Comparison of ENCODE assay signal across 12 cellular contexts in genomic region chr1:203402609-203403337, GRCh38. TPM values are rescaled to one million over a fixed set of nuclear protein-coding genes. Genes with fewer than 3 reads are reported as not detected.
DNase-seq lines count a peak whose midpoint lies in the region; ATAC-seq lines count a peak whose summit lies in the region.
"Had no signal": no experiment of that assay in that cellular context is flagged by ENCODE, and none has a peak within 500 bp of the region (broad histone marks: within the 10 kb centered on the region; RNA-seq: fewer than 3 reads in every experiment).

No MANE protein-coding gene starts in this region.

- no peaks in the 10 kb centered on the region for H3K9me3 ChIP-seq in naive thymus-derived CD4-positive, alpha-beta T cell (ENCODE audit: control insufficient read depth in 2 of 3, low read length in 3 of 3)
- H3K9me3 ChIP-seq: BE2C had no signal

- H3K79me2 ChIP-seq in ACC112 (ENCODE audit: control insufficient read depth, insufficient read depth, low read length, unreplicated experiment): no peaks in the 10 kb centered on the region

- no peak overlapping the region for H3K4me3 Mint-ChIP-seq in naive thymus-derived CD4-positive, alpha-beta T cell
- H3K4me3 Mint-ChIP-seq: activated T-cell treated with anti-CD3 and anti-CD28 coated beads, Interleukin-2, amount 50 U/mL, for 4 hours; naive B cell had no signal

- H3K9me3 Mint-ChIP-seq in naive thymus-derived CD4-positive, alpha-beta T cell: no peaks in the 10 kb centered on the region
- H3K9me3 Mint-ChIP-seq: activated T-cell treated with anti-CD3 and anti-CD28 coated beads, Interleukin-2, amount 50 U/mL, for 4 hours had no signal

- POLR2A ChIA-PET in naive thymus-derived CD4-positive, alpha-beta T cell (lab: Charles Lee): no interaction called here

- H3K4me1 ChIP-seq in ACC112 (ENCODE audit: control insufficient read depth, insufficient read depth, low read length, unreplicated experiment): peaks cover 20% of the 10 kb centered on the region
- no peaks in the 10 kb centered on the region for H3K4me1 ChIP-seq in naive thymus-derived CD4-positive, alpha-beta T cell (ENCODE audit: control insufficient read depth in 2 of 2, insufficient read depth in 2 of 2, low read length in 2 of 2)

- no peak overlapping the region for H3K27ac Mint-ChIP-seq in naive thymus-derived CD4-positive, alpha-beta T cell

- H3K27ac ChIP-seq in ACC112 (ENCODE audit: low read depth, low read length) (peak overlapping the region; percentile 66), epithelial cell of prostate (peak overlapping the region; percentile 23)
- H3K27ac ChIP-seq in naive thymus-derived CD4-positive, alpha-beta T cell (ENCODE audit: low read depth, low read length): no peak overlapping the region

- peaks cover 26 to 44% (median 31%) of the 10 kb centered on the region in 5 donors for H3K27me3 Mint-ChIP-seq in naive thymus-derived CD4-positive, alpha-beta T cell

- ATAC-seq in naive thymus-derived CD4-positive, alpha-beta T cell: peak; percentile 55
- ATAC-seq in activated CD4-positive, CD25-positive, alpha-beta regulatory T cell treated with anti-CD3 and anti-CD28 coated beads, Interleukin-2, amount 50 U/mL, for 24 hours: no peak
- ATAC-seq: activated T-cell treated with anti-CD3 and anti-CD28 coated beads, Interleukin-2, amount 50 U/mL, for 4 hours had no signal

- CTCF ChIA-PET in naive thymus-derived CD4-positive, alpha-beta T cell (lab: Charles Lee): no interaction called here

- H3K27me3 ChIP-seq in ACC112 (ENCODE audit: insufficient read depth, low read length): peaks cover 8% of the 10 kb centered on the region; the same call in 1 of the 2 replicates
- H3K27me3 ChIP-seq in naive thymus-derived CD4-positive, alpha-beta T cell (ENCODE audit: control insufficient read depth in 2 of 2, insufficient read depth in 2 of 2, low read length in 2 of 2): no peaks in the 10 kb centered on the region
- H3K27me3 ChIP-seq: BE2C had no signal

- H3K4me3 ChIP-seq in ACC112 (ENCODE audit: low read depth, low read length): peak overlapping the region; percentile 24; the same call in 1 of the 2 replicates
- no peak overlapping the region for H3K4me3 ChIP-seq in naive thymus-derived CD4-positive, alpha-beta T cell (ENCODE audit: low read length)

- H3K36me3 ChIP-seq in ACC112 (ENCODE audit: insufficient read depth, low read length): no peaks in the 10 kb centered on the region
- no peaks in the 10 kb centered on the region for H3K36me3 ChIP-seq in naive thymus-derived CD4-positive, alpha-beta T cell (ENCODE audit: control insufficient read depth in 2 of 3, insufficient read depth in 3 of 3, low read length in 3 of 3)
- H3K36me3 ChIP-seq: BE2C had no signal

- H3K36me3 Mint-ChIP-seq in naive thymus-derived CD4-positive, alpha-beta T cell: no peaks in the 10 kb centered on the region
- H3K36me3 Mint-ChIP-seq: naive B cell had no signal

- H2AFZ ChIP-seq in ACC112 (ENCODE audit: low read length, unreplicated experiment): peak overlapping the region; percentile 66

- DNase-seq in OCI-M1 (lab: John Stamatoyannopoulos, UW) (peak; percentile 86), epithelial cell of prostate (ENCODE audit: low read depth, low spot score) (no peak), ecto neural progenitor cell (ENCODE audit: low spot score) (no peak)
- DNase-seq in naive thymus-derived CD4-positive, alpha-beta T cell: no peak
- DNase-seq in activated CD4-positive, alpha-beta T cell treated with anti-CD3 and anti-CD28 coated beads, Interleukin-2, amount 50 U/mL, for 1 hour: no peak
- DNase-seq in activated CD4-positive, CD25-positive, alpha-beta regulatory T cell (lab: John Stamatoyannopoulos, UW): no peak
- DNase-seq: activated T-cell treated with anti-CD3 and anti-CD28 coated beads, Interleukin-2, amount 50 U/mL, for 4 hours; BE2C; naive B cell; NCI-H2029 had no signal

- H3K4me1 Mint-ChIP-seq in naive thymus-derived CD4-positive, alpha-beta T cell: peaks cover 0 to 2% (median 0%) of the 10 kb centered on the region in 7 donors

- intact Hi-C loops in naive thymus-derived CD4-positive, alpha-beta T cell (cut with micrococcal nuclease): loop anchor here in 1 of 2 donors (10.0 kb wide), 1 partner anchor 58 kb away; no protein-coding TSS in a partner anchor

RNA-seq across cellular contexts. Expression of gene FMOD, which starts 51.9 kb away (rescaled TPM):
- not detected for total RNA-seq in naive thymus-derived CD4-positive, alpha-beta T cell
- not detected for polyA plus RNA-seq in naive thymus-derived CD4-positive, alpha-beta T cell
